Comparison of ENCODE assay signal across 8 cellular contexts in genomic region chr3:119322021-119322522, GRCh38. TPM values are rescaled to one million over a fixed set of nuclear protein-coding genes. Genes with fewer than 3 reads are reported as not detected.
A peak's percentile ranks its signal among the peaks of the same experiment; 100 is the strongest.
DNase-seq lines count a peak whose midpoint lies in the region; TF ChIP-seq lines count a peak whose summit lies in the region.

No MANE protein-coding gene starts in this region.

- peak overlapping the region; percentile 48 to 49 for H3K4me3 ChIP-seq in SK-N-SH (ENCODE audit: low read depth in 2 of 2, low read length in 1 of 2)
- H3K4me3 ChIP-seq in fibroblast of villous mesenchyme (ENCODE audit: low read depth, low read length) = peak overlapping the region; percentile 68
- peak overlapping the region; percentile 68 for H3K4me3 ChIP-seq in retinal pigment epithelial cell (ENCODE audit: low read length)

- peaks cover 68% of the 10 kb centered on the region for H3K79me2 ChIP-seq in SK-N-SH (ENCODE audit: insufficient read depth)

- TF ChIP-seq CTCF in SK-N-SH (IDR thresholded peaks at IDR 0.05) (no peak), fibroblast of villous mesenchyme (IDR thresholded peaks at IDR 0.05; ENCODE audit: insufficient read depth, low read depth, low read length) (no peak), retinal pigment epithelial cell (conservative IDR thresholded peaks at IDR 0.05; ENCODE audit: low read depth, low read length) (no peak)

- TF ChIP-seq RAD21 in SK-N-SH (IDR thresholded peaks at IDR 0.05; ENCODE audit: low read length) = no peak

- no peaks in the 10 kb centered on the region for H3K27me3 ChIP-seq in SK-N-SH (ENCODE audit: insufficient read depth)

- CTCF ChIA-PET in SK-N-SH (lab: Yijun Ruan, JAX) = interaction anchor here (1.1 to 1.8 kb wide), 6 partner anchors 9 to 438 kb away, joined by 3 to 11 read pairs (median 4); no protein-coding TSS in a partner anchor

- no peak for TF ChIP-seq EP300 in SK-N-SH (IDR thresholded peaks at IDR 0.05; ENCODE audit: borderline replicate concordance in 1 of 2, low read depth in 1 of 2, low read length in 1 of 2)

- H3K9ac ChIP-seq in SK-N-SH = peak overlapping the region; percentile 84

- H3K27ac ChIP-seq in SK-N-SH (ENCODE audit: low read depth in 2 of 2, low read length in 1 of 2) = peak overlapping the region; percentile 83 to 92

- no peaks in the 10 kb centered on the region for H3F3A ChIP-seq in SK-N-SH (replicated peaks; ENCODE audit: insufficient read depth)

- peaks cover 0 to 3% of the 10 kb centered on the region in 2 experiments for H3K36me3 ChIP-seq in SK-N-SH (replicated peaks in 1 of 2; ENCODE audit: control insufficient read depth in 1 of 2, insufficient read depth in 2 of 2, low read length in 1 of 2)

- no peaks in the 10 kb centered on the region for H3K9me2 ChIP-seq in SK-N-SH

- peak; percentile 35 for DNase-seq in NCI-H1092 treated with DMSO at 0.1 percent for 48 hours (lab: John Stamatoyannopoulos, UW)
- DNase-seq in NCI-H1092 (lab: John Stamatoyannopoulos, UW) = no peak
- DNase-seq in SK-N-SH = no peak
- no peak for DNase-seq in fibroblast of villous mesenchyme (ENCODE audit: low read depth)
- no peak for DNase-seq in retinal pigment epithelial cell (ENCODE audit: low read depth)
- no peak for DNase-seq in KG1 (lab: John Stamatoyannopoulos, UW)
- no peak for DNase-seq in C1 segment of cervical spinal cord (lab: John Stamatoyannopoulos, UW)
- no peak for DNase-seq in cerebellar cortex (ENCODE audit: low spot score)

- H3K4me1 ChIP-seq in SK-N-SH (ENCODE audit: control insufficient read depth in 1 of 2, insufficient read depth in 2 of 2, low read depth in 1 of 2, low read length in 1 of 2) = peaks cover 7 to 26% of the 10 kb centered on the region in 2 experiments; a peak in 3 of 4 replicates

- H4K20me1 ChIP-seq in SK-N-SH (ENCODE audit: insufficient read depth) = no peaks in the 10 kb centered on the region

- 41% methylated on average over 4 of the region's 4 CpGs for WGBS in SK-N-SH (ENCODE audit: low lambda C conversion rate)

- POLR2A ChIA-PET in SK-N-SH (lab: Yijun Ruan, JAX) = interaction anchor here (0.6 to 2.6 kb wide), 8 partner anchors 7 to 141 kb away, joined by 3 to 24 read pairs (median 4); partner anchors contain the start of genes ARHGAP31 and TMEM39A

- no peak overlapping the region for H2AFZ ChIP-seq in SK-N-SH (ENCODE audit: low read depth)

- peak overlapping the region; percentile 75 for H3K4me2 ChIP-seq in SK-N-SH

- H3K9me3 ChIP-seq in SK-N-SH = no peaks in the 10 kb centered on the region

TF ChIP-seq in SK-N-SH, 30 proteins besides CTCF, POLR2A, EP300 and RAD21:
- TF ChIP-seq ZBTB33 (IDR thresholded peaks at IDR 0.05; ENCODE audit: borderline replicate concordance, low read depth) (no peak), MXI1 (IDR thresholded peaks at IDR 0.05; ENCODE audit: low read depth, low read length) (peak; percentile 26; the same call in 1 of the 2 replicates), PBX3 (IDR thresholded peaks at IDR 0.05) (no peak), RXRA (IDR thresholded peaks at IDR 0.05; ENCODE audit: borderline replicate concordance, low read depth) (no peak)

RNA-seq across cellular contexts. Expression of gene ARHGAP31, which starts 27.9 kb away (rescaled TPM):
- polyA plus RNA-seq in SK-N-SH (2012; rRNA removed) = 4.4 and 7.7 TPM in 2 replicates
- polyA plus RNA-seq in SK-N-SH (2012; cell fraction: cytosol; rRNA removed) = 4.0 and 4.8 TPM in 2 replicates
- polyA plus RNA-seq in SK-N-SH (2012; cell fraction: nucleus; rRNA removed) = 6.0 and 7.0 TPM in 2 replicates
- total RNA-seq in fibroblast of villous mesenchyme = 15.1 and 15.5 TPM in 2 replicates
